In the genomic region with DNA sequence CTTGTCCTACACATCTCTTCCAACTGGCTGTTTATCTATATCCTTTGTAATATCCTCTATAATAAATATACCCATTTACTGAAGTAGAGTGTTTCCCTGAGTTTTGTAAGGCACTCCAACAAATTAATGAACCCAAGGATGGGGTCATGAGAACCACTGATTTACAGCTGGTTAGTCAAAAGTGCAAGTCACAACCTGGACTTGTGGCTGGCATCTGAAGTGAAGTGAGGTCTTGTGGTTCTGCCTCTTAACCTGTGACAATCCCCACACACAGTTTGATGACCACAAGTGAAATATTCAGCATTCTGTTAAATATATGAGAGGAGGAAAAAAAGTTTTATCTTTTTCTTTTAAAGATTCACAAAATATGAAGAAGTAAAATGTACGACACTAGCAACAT, we compare ENCODE assay signal across 1 cellular context.
TF ChIP-seq lines count a peak whose summit lies in the region.

No MANE protein-coding gene starts in this region.

TF ChIP-seq in GM12878, 131 proteins besides CTCF, POLR2A, EP300 and RAD21:
- TF ChIP-seq, protein P1, sequence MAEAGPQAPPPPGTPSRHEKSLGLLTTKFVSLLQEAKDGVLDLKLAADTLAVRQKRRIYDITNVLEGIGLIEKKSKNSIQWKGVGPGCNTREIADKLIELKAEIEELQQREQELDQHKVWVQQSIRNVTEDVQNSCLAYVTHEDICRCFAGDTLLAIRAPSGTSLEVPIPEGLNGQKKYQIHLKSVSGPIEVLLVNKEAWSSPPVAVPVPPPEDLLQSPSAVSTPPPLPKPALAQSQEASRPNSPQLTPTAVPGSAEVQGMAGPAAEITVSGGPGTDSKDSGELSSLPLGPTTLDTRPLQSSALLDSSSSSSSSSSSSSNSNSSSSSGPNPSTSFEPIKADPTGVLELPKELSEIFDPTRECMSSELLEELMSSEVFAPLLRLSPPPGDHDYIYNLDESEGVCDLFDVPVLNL (IDR thresholded peaks at IDR 0.05; ENCODE audit: low read depth, low read length) = no peak
- TF ChIP-seq SRF (IDR thresholded peaks at IDR 0.05; ENCODE audit: low read depth in 2 of 2, low read length in 2 of 2) = no peak
